Comparison of ENCODE assay signal across 23 cellular contexts in genomic region chr20:8545212-8545611, GRCh38.
DNase-seq lines count a peak whose midpoint lies in the region; ATAC-seq and TF ChIP-seq lines count a peak whose summit lies in the region.
"Had no signal": no experiment of that assay in that cellular context is flagged by ENCODE, and none has a peak within 500 bp of the region (broad histone marks: within the 10 kb centered on the region; RNA-seq: fewer than 3 reads in every experiment).

No MANE protein-coding gene starts in this region.

- TF ChIP-seq POLR2A in suprapubic skin (IDR thresholded peaks at IDR 0.05), result no peak

- TF ChIP-seq EP300 in SK-N-SH (IDR thresholded peaks at IDR 0.05; ENCODE audit: borderline replicate concordance in 1 of 2, low read depth in 1 of 2, low read length in 1 of 2) (no peak), suprapubic skin (IDR thresholded peaks at IDR 0.05) (no peak)

- H3K36me3 ChIP-seq in SK-N-SH (replicated peaks in 1 of 2; ENCODE audit: control insufficient read depth in 1 of 2, insufficient read depth in 2 of 2, low read length in 1 of 2) (no peaks in the 10 kb centered on the region), suprapubic skin (no peaks in the 10 kb centered on the region)
- H3K36me3 ChIP-seq: gastrocnemius medialis, sigmoid colon had no signal

- H3K9me3 ChIP-seq in SK-N-SH, result no peaks in the 10 kb centered on the region
- no peaks in the 10 kb centered on the region for H3K9me3 ChIP-seq in suprapubic skin
- H3K9me3 ChIP-seq: A549, Caco-2, gastrocnemius medialis, sigmoid colon had no signal

- POLR2A ChIA-PET in SK-N-SH (lab: Yijun Ruan, JAX), result no interaction called here

- WGBS in SK-N-SH (ENCODE audit: low lambda C conversion rate), result 80% methylated on average over 3 of the region's 3 CpGs
- WGBS in suprapubic skin, result 92% methylated on average over 3 of the region's 3 CpGs

- H4K20me1 ChIP-seq in SK-N-SH (ENCODE audit: insufficient read depth), result no peaks in the 10 kb centered on the region

- H3K9ac ChIP-seq in SK-N-SH, result no peak overlapping the region

- peak; percentile 37 for DNase-seq in AG08395 (ENCODE audit: low spot score)
- DNase-seq in GM03348 (ENCODE audit: low spot score), result peak; percentile 43
- DNase-seq in SK-N-SH, result no peak
- DNase-seq in fibroblast of the aortic adventitia (ENCODE audit: low read depth), result peak; percentile 49
- DNase-seq in stimulated activated naive CD8-positive, alpha-beta T cell treated with anti-CD3 and anti-CD28 coated beads, Interleukin-15, Interleukin-2, amounts not matched to agents 100 U/mL and 50 U/mL, for 24 hours, result no peak
- no peak for DNase-seq in NCI-H2171 (lab: John Stamatoyannopoulos, UW)
- no peak for DNase-seq in suprapubic skin (ENCODE audit: low spot score in 2 of 2)
- DNase-seq: aorta; C1 segment of cervical spinal cord; Caco-2; DMS79; gastrocnemius medialis; H7; immature natural killer cell; NCI-H187 treated with DMSO at 0.1 percent for 48 hours; NCI-H526 treated with DMSO at 0.1 percent for 48 hours; nephron progenitor cell; sigmoid colon; stimulated activated CD4-positive, alpha-beta T cell treated with anti-CD3 and anti-CD28 coated beads, Interleukin-15, amount 100 ng/mL, for 24 hours had no signal

- no peaks in the 10 kb centered on the region for H3K9me2 ChIP-seq in SK-N-SH

- ATAC-seq in GM18519 (IDR thresholded peaks at IDR 0.05; ENCODE audit: low FRiP score, unreplicated experiment), result no peak
- ATAC-seq in stimulated activated naive CD8-positive, alpha-beta T cell treated with anti-CD3 and anti-CD28 coated beads, Interleukin-15, Interleukin-2, amounts not matched to agents 100 U/mL and 50 U/mL, for 24 hours, result no peak
- ATAC-seq: A549, gastrocnemius medialis had no signal

- no peak for TF ChIP-seq RAD21 in SK-N-SH (IDR thresholded peaks at IDR 0.05; ENCODE audit: low read length)

- H3K4me3 ChIP-seq in SK-N-SH (ENCODE audit: low read depth in 2 of 2, low read length in 1 of 2) (no peak overlapping the region), fibroblast of the aortic adventitia (ENCODE audit: low read depth, low read length) (no peak overlapping the region), suprapubic skin (no peak overlapping the region)
- H3K4me3 ChIP-seq: A549, gastrocnemius medialis, hepatocyte, sigmoid colon had no signal

- CTCF ChIA-PET in SK-N-SH (lab: Yijun Ruan, JAX), result interaction anchor here (0.7 to 1.8 kb wide), 2 partner anchors 10 to 133 kb away, joined by 3 to 6 read pairs; no protein-coding TSS in a partner anchor

- H3K27me3 ChIP-seq in SK-N-SH (ENCODE audit: insufficient read depth) (no peaks in the 10 kb centered on the region), suprapubic skin (no peaks in the 10 kb centered on the region)
- H3K27me3 ChIP-seq: gastrocnemius medialis, hepatocyte, sigmoid colon had no signal

- no peak overlapping the region for H3K4me2 ChIP-seq in SK-N-SH
- H3K4me2 ChIP-seq: A549, hepatocyte had no signal

- peaks cover 7% of the 10 kb centered on the region for H3F3A ChIP-seq in SK-N-SH (replicated peaks; ENCODE audit: insufficient read depth)

- TF ChIP-seq CTCF in SK-N-SH (IDR thresholded peaks at IDR 0.05) (no peak), fibroblast of the aortic adventitia (IDR thresholded peaks at IDR 0.05; ENCODE audit: insufficient read depth, low read length) (no peak), suprapubic skin (IDR thresholded peaks at IDR 0.05) (no peak)

- peaks cover 0 to 9% of the 10 kb centered on the region in 2 experiments; a peak in 2 of 4 replicates for H3K4me1 ChIP-seq in SK-N-SH (ENCODE audit: control insufficient read depth in 1 of 2, insufficient read depth in 2 of 2, low read depth in 1 of 2, low read length in 1 of 2)
- H3K4me1 ChIP-seq in suprapubic skin, result no peaks in the 10 kb centered on the region
- H3K4me1 ChIP-seq: A549, gastrocnemius medialis had no signal

- no peaks in the 10 kb centered on the region for H3K79me2 ChIP-seq in SK-N-SH (ENCODE audit: insufficient read depth)
- H3K79me2 ChIP-seq: hepatocyte had no signal

- H3K27ac ChIP-seq in SK-N-SH (ENCODE audit: low read depth in 2 of 2, low read length in 1 of 2), result peak overlapping the region in 1 of 2 experiments; percentile 33; a peak in 2 of 4 replicates
- H3K27ac ChIP-seq in suprapubic skin, result no peak overlapping the region
- H3K27ac ChIP-seq: A549, gastrocnemius medialis, hepatocyte, RWPE1, sigmoid colon had no signal

- no peak overlapping the region for H2AFZ ChIP-seq in SK-N-SH (ENCODE audit: low read depth)
- H2AFZ ChIP-seq: hepatocyte had no signal

TF ChIP-seq in SK-N-SH, 30 proteins besides CTCF, POLR2A, EP300 and RAD21:
- TF ChIP-seq TEAD4 (IDR thresholded peaks at IDR 0.05; ENCODE audit: borderline replicate concordance, insufficient read depth), result peak; percentile 24; the same call in 1 of the 2 replicates
- TF ChIP-seq RCOR1 (IDR thresholded peaks at IDR 0.05; ENCODE audit: low read length), result no peak
- TF ChIP-seq FOSL2 (IDR thresholded peaks at IDR 0.05; ENCODE audit: borderline replicate concordance, low read depth), result peak; percentile 30; the same call in 1 of the 2 replicates
- TF ChIP-seq TAF1 (IDR thresholded peaks at IDR 0.05; ENCODE audit: borderline replicate concordance, low read depth, low read length), result no peak
- TF ChIP-seq, protein P1, sequence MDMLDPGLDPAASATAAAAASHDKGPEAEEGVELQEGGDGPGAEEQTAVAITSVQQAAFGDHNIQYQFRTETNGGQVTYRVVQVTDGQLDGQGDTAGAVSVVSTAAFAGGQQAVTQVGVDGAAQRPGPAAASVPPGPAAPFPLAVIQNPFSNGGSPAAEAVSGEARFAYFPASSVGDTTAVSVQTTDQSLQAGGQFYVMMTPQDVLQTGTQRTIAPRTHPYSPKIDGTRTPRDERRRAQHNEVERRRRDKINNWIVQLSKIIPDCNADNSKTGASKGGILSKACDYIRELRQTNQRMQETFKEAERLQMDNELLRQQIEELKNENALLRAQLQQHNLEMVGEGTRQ (IDR thresholded peaks at IDR 0.05; ENCODE audit: borderline replicate concordance, low read depth, low read length), result no peak
- peak; percentile 52; the same call in 1 of the 2 replicates for TF ChIP-seq TCF12 (IDR thresholded peaks at IDR 0.05)
- no peak for TF ChIP-seq GATA2 (CRISPR knock-in tag; IDR thresholded peaks at IDR 0.05)
- TF ChIP-seq SMC3 (IDR thresholded peaks at IDR 0.05; ENCODE audit: low read depth, low read length), result no peak
TF ChIP-seq in SK-N-SH: peak in this region for 3.

Comparison
In these comparisons a context has a peak if more than half of its experiments do, and no peak if none do; other contexts are left out.
1. DNase-seq: peak in AG08395 (single experiment), GM03348 (single experiment) and fibroblast of the aortic adventitia (single experiment); none in SK-N-SH (single experiment), stimulated activated naive CD8-positive, alpha-beta T cell treated with anti-CD3 and anti-CD28 coated beads, Interleukin-15, Interleukin-2, amounts not matched to agents 100 U/mL and 50 U/mL, for 24 hours (single experiment), NCI-H2171 (single experiment) and suprapubic skin (0 of 2).